In the genomic region with DNA sequence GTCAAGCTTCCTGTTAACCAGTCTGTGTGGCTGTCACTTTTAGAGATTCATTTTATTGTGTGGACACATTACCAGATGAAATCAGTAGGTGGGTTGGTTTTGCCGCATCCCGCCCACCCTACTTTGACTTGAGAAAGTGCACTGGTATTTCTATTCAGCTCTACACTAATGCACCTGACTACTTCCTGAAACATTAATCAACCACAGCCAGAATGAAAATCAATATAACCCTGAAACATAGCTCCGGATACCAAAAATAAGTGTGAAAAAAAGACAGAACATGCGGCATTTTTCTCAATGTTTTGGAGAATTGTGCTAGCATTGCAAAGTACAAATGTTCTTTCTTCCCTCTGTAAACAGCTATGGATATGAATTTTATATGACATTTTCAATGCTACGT, we compare ENCODE assay signal across 17 cellular contexts.
"Had no signal": no experiment of that assay in that cellular context is flagged by ENCODE, and none has a peak within 500 bp of the region (broad histone marks: within the 10 kb centered on the region; RNA-seq: fewer than 3 reads in every experiment).

No MANE protein-coding gene starts in this region.

- H3K4me3 ChIP-seq: coronary artery, esophagus muscularis mucosa, ovary, upper lobe of right lung had no signal

- H3K27me3 ChIP-seq: esophagus muscularis mucosa, ovary, upper lobe of right lung had no signal

- H3K36me3 ChIP-seq: esophagus muscularis mucosa, ovary, upper lobe of right lung had no signal

- DNase-seq: activated CD4-positive, alpha-beta T cell treated with anti-CD3 and anti-CD28 coated beads, Interleukin-2, amount 10 ng/mL, durations not matched to agents 24 days and 14 days; activated CD4-positive, CD25-positive, alpha-beta regulatory T cell; activated CD8-positive, alpha-beta T cell treated with anti-CD3 and anti-CD28 coated beads for 36 hours; activated naive CD4-positive, alpha-beta T cell; activated naive CD8-positive, alpha-beta T cell treated with anti-CD3 and anti-CD28 coated beads, Interleukin-2, amount 10 ng/mL, durations not matched to agents 7 days and 5 days; activated T-cell treated with anti-CD3 and anti-CD28 coated beads, Interleukin-2, amount 50 U/mL, for 1 hour; effector CD8-positive, alpha-beta T cell; naive thymus-derived CD8-positive, alpha-beta T cell; ovary; stimulated activated CD4-positive, alpha-beta T cell treated with anti-CD3 and anti-CD28 coated beads, Interleukin-4, amount 100 ng/mL, for 4 hours; stimulated activated naive B cell treated with anti-CD40 and anti-IgM and Interleukin-4, amounts not matched to agents 10 μg/mL and 1 μg/mL and 100 μg/mL, for 72 hours; T1000; upper lobe of right lung had no signal

- H3K27ac ChIP-seq: coronary artery, esophagus muscularis mucosa, ovary, upper lobe of right lung had no signal

- ATAC-seq: activated CD8-positive, alpha-beta T cell treated with anti-CD3 and anti-CD28 coated beads for 36 hours; activated T-helper 17 cell treated with anti-CD3 and anti-CD28 coated beads, Interleukin-2, amount 50 U/mL, for 72 hours; naive thymus-derived CD8-positive, alpha-beta T cell; sciatic nerve; stimulated activated naive B cell treated with anti-CD40 and anti-IgM and Interleukin-4, amounts not matched to agents 10 μg/mL and 1 μg/mL and 100 μg/mL, for 72 hours; upper lobe of right lung had no signal

- H3K4me1 ChIP-seq: esophagus muscularis mucosa, upper lobe of right lung had no signal

- H3K9me3 ChIP-seq: esophagus muscularis mucosa, ovary, upper lobe of right lung had no signal
